ENCODE assay signal across 35 cellular contexts in genomic region chr6:36374956-36375355, GRCh38. TPM values are rescaled to one million over a fixed set of nuclear protein-coding genes. Genes with fewer than 3 reads are reported as not detected.
"Had no signal": no experiment of that assay in that cellular context is flagged by ENCODE, and none has a peak within 500 bp of the region (broad histone marks: within the 10 kb centered on the region; RNA-seq: fewer than 3 reads in every experiment).

No MANE protein-coding gene starts in this region.

- H3K4me2 ChIP-seq: hepatocyte, neural progenitor cell had no signal

- H2AFZ ChIP-seq: hepatocyte, neural progenitor cell had no signal

- H3K27me3 Mint-ChIP-seq: naive thymus-derived CD4-positive, alpha-beta T cell; stimulated activated naive CD8-positive, alpha-beta T cell treated with anti-CD3 and anti-CD28 coated beads, Interleukin-15, amount 100 ng/mL, for 72 hours had no signal

- H3K9me3 Mint-ChIP-seq: dendritic cell treated with granulocyte-macrophage colony-stimulating factor and Interleukin-4, amounts not matched to agents 40 ng/mL and 50 ng/mL, for 4 days; endodermal cell; naive thymus-derived CD4-positive, alpha-beta T cell; nephron; neural progenitor cell; stimulated activated naive CD8-positive, alpha-beta T cell treated with anti-CD3 and anti-CD28 coated beads, Interleukin-15, amount 100 ng/mL, for 72 hours had no signal

- H3K27me3 ChIP-seq: colonic mucosa, gastroesophageal sphincter, heart left ventricle, hepatocyte, left lung, neural progenitor cell, right atrium auricular region, sigmoid colon, tibial artery, upper lobe of left lung had no signal

- H3K27ac Mint-ChIP-seq: dendritic cell treated with granulocyte-macrophage colony-stimulating factor and Interleukin-4, amounts not matched to agents 40 ng/mL and 50 ng/mL, for 4 days; endodermal cell; naive thymus-derived CD4-positive, alpha-beta T cell; nephron; neural progenitor cell; stimulated activated naive CD8-positive, alpha-beta T cell treated with anti-CD3 and anti-CD28 coated beads, Interleukin-15, amount 100 ng/mL, for 72 hours had no signal

- H3K4me1 Mint-ChIP-seq: endodermal cell; stimulated activated naive CD8-positive, alpha-beta T cell treated with anti-CD3 and anti-CD28 coated beads, Interleukin-15, amount 100 ng/mL, for 72 hours had no signal

- H3K4me1 ChIP-seq: colonic mucosa, foreskin keratinocyte, gastroesophageal sphincter, heart left ventricle, neural progenitor cell, prostate gland, right atrium auricular region, sigmoid colon had no signal

- H3K9me3 ChIP-seq: colonic mucosa, gastroesophageal sphincter, heart left ventricle, left lung, prostate gland, right atrium auricular region, sigmoid colon, tibial artery, upper lobe of left lung had no signal

- H3K9ac ChIP-seq: neural progenitor cell had no signal

- H3K36me3 Mint-ChIP-seq: neural progenitor cell had no signal

- H3K27ac ChIP-seq: colonic mucosa, epithelial cell of prostate, foreskin keratinocyte, gastroesophageal sphincter, heart left ventricle, hepatocyte, left lung, neural progenitor cell, prostate gland, right atrium auricular region, sigmoid colon, tibial artery, upper lobe of left lung had no signal

- DNase-seq: colonic mucosa; effector CD8-positive, alpha-beta T cell; endodermal cell; foreskin keratinocyte; heart left ventricle; left cardiac atrium; left lung; mesendoderm; midbrain; naive thymus-derived CD4-positive, alpha-beta T cell; sigmoid colon; stimulated activated CD4-positive, alpha-beta T cell treated with anti-CD3 and anti-CD28 coated beads, Interleukin-1b, Interleukin-23, amount 100 ng/mL, for 48 hours; stimulated activated CD4-positive, alpha-beta T cell treated with anti-CD3 and anti-CD28 coated beads, Interleukin-4, amount 100 ng/mL, for 1 hour; stimulated activated CD8-positive, alpha-beta memory T cell treated with anti-CD3 and anti-CD28 coated beads, Interleukin-4, amount 100 ng/mL, for 48 hours; stimulated activated naive CD4-positive, alpha-beta T cell; stimulated activated naive CD8-positive, alpha-beta T cell treated with anti-CD3 and anti-CD28 coated beads, Interleukin-15, amount 100 ng/mL, for 72 hours; tibial artery had no signal

- H3K36me3 ChIP-seq: colonic mucosa, gastroesophageal sphincter, neural progenitor cell, prostate gland, right atrium auricular region, sigmoid colon, tibial artery, upper lobe of left lung had no signal

- H3K79me2 ChIP-seq: hepatocyte had no signal

- H3K4me3 ChIP-seq: colonic mucosa, gastroesophageal sphincter, heart left ventricle, hepatocyte, left lung, neural progenitor cell, prostate gland, right atrium auricular region, sigmoid colon, tibial artery, upper lobe of left lung had no signal

- H3K4me3 Mint-ChIP-seq: dendritic cell treated with granulocyte-macrophage colony-stimulating factor and Interleukin-4, amounts not matched to agents 40 ng/mL and 50 ng/mL, for 4 days; endodermal cell; naive thymus-derived CD4-positive, alpha-beta T cell; nephron; neural progenitor cell; stimulated activated naive CD8-positive, alpha-beta T cell treated with anti-CD3 and anti-CD28 coated beads, Interleukin-15, amount 100 ng/mL, for 72 hours had no signal

RNA-seq across cellular contexts. Expression of gene ETV7, which starts 12.5 kb away (rescaled TPM):
- total RNA-seq: chondrocyte, lung microvascular endothelial cell, skeletal muscle tissue, temporal lobe had no signal

RNA-seq across cellular contexts. Expression of gene BNIP5, which starts 38.3 kb away (rescaled TPM):
- total RNA-seq: chondrocyte, endodermal cell, esophagus mucosa, foreskin keratinocyte, gastroesophageal sphincter, heart left ventricle, kidney epithelial cell, left cardiac atrium, lower leg skin, lung microvascular endothelial cell, osteocyte, right atrium auricular region, sigmoid colon, skeletal muscle tissue, subcutaneous adipose tissue had no signal
- polyA plus RNA-seq: foreskin keratinocyte; heart left ventricle; naive thymus-derived CD4-positive, alpha-beta T cell had no signal
